In genomic region chr21:41834252-41834925, GRCh38 we compare ENCODE assay signal across 17 cellular contexts. TPM values are rescaled to one million over a fixed set of nuclear protein-coding genes. Genes with fewer than 3 reads are reported as not detected.
A peak's percentile ranks its signal among the peaks of the same experiment; 100 is the strongest.
DNase-seq lines count a peak whose midpoint lies in the region; ATAC-seq and TF ChIP-seq lines count a peak whose summit lies in the region.
"Had no signal": no experiment of that assay in that cellular context is flagged by ENCODE, and none has a peak within 500 bp of the region (broad histone marks: within the 10 kb centered on the region; RNA-seq: fewer than 3 reads in every experiment).

No MANE protein-coding gene starts in this region.

- WGBS in body of pancreas, 2 donors: 62 to 80% methylated on average over 3 to 25 of the region's 25 CpGs

- no peaks in the 10 kb centered on the region for H3K36me3 ChIP-seq in body of pancreas (replicated peaks in 1 of 2; ENCODE audit: insufficient read depth in 1 of 2, low read depth in 2 of 2)

- H3K27ac Mint-ChIP-seq in stimulated activated memory B cell treated with anti-CD40 and anti-IgM and Interleukin-4, amounts not matched to agents 10 μg/mL and 1 μg/mL and 100 μg/mL, for 72 hours: peak overlapping the region; percentile 62

- H3K36me3 Mint-ChIP-seq in stimulated activated memory B cell treated with anti-CD40 and anti-IgM and Interleukin-4, amounts not matched to agents 10 μg/mL and 1 μg/mL and 100 μg/mL, for 72 hours: peaks cover 27% of the 10 kb centered on the region

- H3K27me3 Mint-ChIP-seq in stimulated activated memory B cell treated with anti-CD40 and anti-IgM and Interleukin-4, amounts not matched to agents 10 μg/mL and 1 μg/mL and 100 μg/mL, for 72 hours: no peaks in the 10 kb centered on the region

- no peaks in the 10 kb centered on the region for H3K9me3 Mint-ChIP-seq in stimulated activated memory B cell treated with anti-CD40 and anti-IgM and Interleukin-4, amounts not matched to agents 10 μg/mL and 1 μg/mL and 100 μg/mL, for 72 hours

- no peak for TF ChIP-seq POLR2A in body of pancreas (IDR thresholded peaks at IDR 0.05)

- no peak overlapping the region for H3K27ac ChIP-seq in body of pancreas
- H3K27ac ChIP-seq: C4-2B had no signal

- H3K9me3 ChIP-seq in body of pancreas: no peaks in the 10 kb centered on the region

- no peak for TF ChIP-seq CTCF in body of pancreas (IDR thresholded peaks at IDR 0.05)

- no peak for ATAC-seq in stimulated activated memory B cell treated with anti-CD40 and anti-IgM and Interleukin-4, amounts not matched to agents 10 μg/mL and 1 μg/mL and 100 μg/mL, for 72 hours
- ATAC-seq in body of pancreas: no peak

- no peak overlapping the region for H3K4me3 ChIP-seq in body of pancreas

- peak; percentile 57 for DNase-seq in activated effector memory CD4-positive, alpha-beta T cell treated with anti-CD3 and anti-CD28 coated beads, Interleukin-2, amount 50 U/mL, for 16 hours
- no peak for DNase-seq in activated effector memory CD4-positive, alpha-beta T cell treated with Interleukin-2 at 50 U/mL for 16 hours
- peak; percentile 58 for DNase-seq in NAMALWA (ENCODE audit: low spot score)
- DNase-seq in germinal center (ENCODE audit: low spot score): peak; percentile 35
- no peak for DNase-seq in DMS53 (lab: John Stamatoyannopoulos, UW)
- no peak for DNase-seq in body of pancreas
- no peak for DNase-seq in middle frontal gyrus (ENCODE audit: extremely low spot score, low spot score)
- DNase-seq: 8988T; COR-L47; DMS153; NCI-H1436; NCI-H2029 treated with DMSO at 0.1 percent for 48 hours; NCI-H510A treated with DMSO at 0.1 percent for 48 hours; NK-92 treated with Interleukin-12 subunit alpha and Interleukin-12 subunit beta, amount 100 ng/mL, for 24 hours; SHP77 treated with DMSO at 0.1 percent for 48 hours had no signal

- intact Hi-C loops in body of pancreas (cut with DNase I): no loop called here

- no peak overlapping the region for H3K4me3 Mint-ChIP-seq in stimulated activated memory B cell treated with anti-CD40 and anti-IgM and Interleukin-4, amounts not matched to agents 10 μg/mL and 1 μg/mL and 100 μg/mL, for 72 hours

- no peaks in the 10 kb centered on the region for H3K4me1 ChIP-seq in body of pancreas

- peaks cover 29% of the 10 kb centered on the region for H3K4me1 Mint-ChIP-seq in stimulated activated memory B cell treated with anti-CD40 and anti-IgM and Interleukin-4, amounts not matched to agents 10 μg/mL and 1 μg/mL and 100 μg/mL, for 72 hours

- no peaks in the 10 kb centered on the region for H3K27me3 ChIP-seq in body of pancreas

RNA-seq across cellular contexts. Expression of gene PRDM15, which starts 44.8 kb away (rescaled TPM):
- 1 to 10 TPM; 3.1 to 6.9 TPM for total RNA-seq in body of pancreas

Comparison
In these comparisons a context has a peak if more than half of its experiments do, and no peak if none do; other contexts are left out.
1. DNase-seq: peak in activated effector memory CD4-positive, alpha-beta T cell treated with anti-CD3 and anti-CD28 coated beads, Interleukin-2, amount 50 U/mL, for 16 hours (single experiment), NAMALWA (single experiment) and germinal center (single experiment); none in activated effector memory CD4-positive, alpha-beta T cell treated with Interleukin-2 at 50 U/mL for 16 hours (single experiment), DMS53 (single experiment), body of pancreas (0 of 4) and middle frontal gyrus (single experiment).